Comparison of ENCODE assay signal across 30 cellular contexts in the genomic region with DNA sequence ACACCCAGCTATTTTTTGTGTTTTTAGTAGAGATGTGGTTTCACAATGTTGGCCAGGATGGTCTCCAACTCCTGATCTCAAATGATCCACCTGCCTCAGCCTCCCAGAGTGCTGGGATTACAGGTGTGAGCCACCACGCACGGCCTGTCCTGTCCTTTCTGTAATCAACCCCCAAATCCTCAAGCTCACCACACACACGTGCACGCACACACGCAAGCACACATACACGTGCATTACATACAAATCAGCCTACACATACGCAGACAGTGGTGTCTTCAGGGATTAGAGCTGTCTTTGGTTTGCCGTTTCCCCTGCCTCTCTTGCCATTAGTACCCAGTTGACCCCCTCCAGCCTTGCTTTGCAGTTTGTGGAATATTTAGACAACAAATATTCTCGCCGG. TPM values are rescaled to one million over a fixed set of nuclear protein-coding genes. Genes with fewer than 3 reads are reported as not detected.
DNase-seq lines count a peak whose midpoint lies in the region; FAIRE-seq and TF ChIP-seq lines count a peak whose summit lies in the region.
"Had no signal": no experiment of that assay in that cellular context is flagged by ENCODE, and none has a peak within 500 bp of the region (broad histone marks: within the 10 kb centered on the region; RNA-seq: fewer than 3 reads in every experiment).

No MANE protein-coding gene starts in this region.

- WGBS in H1 (ENCODE audit: extremely low coverage in 1 of 2, insufficient coverage in 1 of 2, insufficient read length in 1 of 2, insufficient replicate concordance in 2 of 2, low coverage in 1 of 2, low lambda C conversion rate in 2 of 2, missing lambda C conversion rate in 1 of 2), 2 experiments, result 89% methylated on average over 10 of the region's 10 CpGs; no CpG with 5 or more reads in 1 of the 2 experiments
- WGBS in esophagus muscularis mucosa, result 87% methylated on average over 10 of the region's 10 CpGs

- H3K4me2 ChIP-seq in H1 (ENCODE audit: insufficient read depth in 1 of 2, low read depth in 2 of 2, low read length in 2 of 2), result no peak overlapping the region
- H3K4me2 ChIP-seq: BLaER1 had no signal

- no peak overlapping the region for H2BK20ac ChIP-seq in H1 (ENCODE audit: low read length)

- H2BK12ac ChIP-seq in H1 (ENCODE audit: low read depth, low read length), result peak overlapping the region; percentile 68; the same call in 1 of the 2 replicates

- H4K20me1 ChIP-seq in H1 (replicated peaks in 1 of 2; ENCODE audit: control insufficient read depth in 1 of 2, insufficient read depth in 2 of 2, low read length in 2 of 2), result no peaks in the 10 kb centered on the region
- H4K20me1 ChIP-seq: BLaER1 had no signal

- POLR2A ChIA-PET in H1 (lab: Charles Lee; ENCODE audit: partially characterized antibody), result interaction anchor here (0.6 kb wide), 1 partner anchor 52 kb away, joined by 4 read pairs; no protein-coding TSS in a partner anchor

- intact Hi-C loops in esophagus muscularis mucosa (cut with DNase I), result no loop called here

- no peak overlapping the region for H3K9ac ChIP-seq in H1 (replicated peaks in 1 of 4; ENCODE audit: extremely low read depth in 1 of 4, low read depth in 3 of 4, low read length in 3 of 4)
- H3K9ac ChIP-seq: BLaER1 had no signal

- H3K36me3 Mint-ChIP-seq in osteocyte (ENCODE audit: unreplicated experiment), result no peaks in the 10 kb centered on the region
- H3K36me3 Mint-ChIP-seq: CD14-positive monocyte; CD4-positive, alpha-beta memory T cell; CD4-positive, CD25-positive, alpha-beta regulatory T cell; CD8-positive, alpha-beta memory T cell had no signal

- peaks cover 10 to 26% of the 10 kb centered on the region in 2 experiments; a peak in 3 of 4 replicates for H3K9me3 ChIP-seq in H1 (ENCODE audit: insufficient read depth in 2 of 2, low read depth in 1 of 2, low read length in 1 of 2)
- peaks cover 0 to 20% (median 9%) of the 10 kb centered on the region in 4 donors for H3K9me3 ChIP-seq in esophagus muscularis mucosa

- TF ChIP-seq RAD21 in H1 (IDR thresholded peaks at IDR 0.05 in 1 of 2, conservative IDR thresholded peaks at IDR 0.05 in 1 of 2; ENCODE audit: low read depth in 2 of 2, low read length in 2 of 2), result no peak

- H3K4me1 ChIP-seq in H1 (replicated peaks in 1 of 4; ENCODE audit: control insufficient read depth in 3 of 4, insufficient read depth in 4 of 4, low read length in 3 of 4) (peaks cover 0 to 2% (median 0%) of the 10 kb centered on the region in 4 experiments; a peak in 1 of 7 replicates), esophagus muscularis mucosa (no peaks in the 10 kb centered on the region)
- H3K4me1 ChIP-seq: BE2C, BLaER1 had no signal

- no peaks in the 10 kb centered on the region for H3K23me2 ChIP-seq in H1 (ENCODE audit: low read depth, low read length)

- H2AK5ac ChIP-seq in H1 (ENCODE audit: low read depth, low read length), result 0 out of 2 replicates have a peak overlapping the region, but pooled peaks have one; percentile 75

- H3K23ac ChIP-seq in H1 (ENCODE audit: insufficient read length), result no peak overlapping the region

- no peak overlapping the region for H4K8ac ChIP-seq in H1 (ENCODE audit: extremely low read depth, insufficient read depth, low read length)

- TF ChIP-seq EP300 in H1 (IDR thresholded peaks at IDR 0.05; ENCODE audit: borderline replicate concordance in 1 of 2, low read depth in 2 of 2, low read length in 2 of 2) (no peak), esophagus muscularis mucosa (IDR thresholded peaks at IDR 0.05) (no peak)

- H3K27ac Mint-ChIP-seq in osteocyte (ENCODE audit: unreplicated experiment), result no peak overlapping the region
- H3K27ac Mint-ChIP-seq: CD14-positive monocyte; CD4-positive, CD25-positive, alpha-beta regulatory T cell; CD8-positive, alpha-beta memory T cell had no signal

- no peak overlapping the region for H3K14ac ChIP-seq in H1 (ENCODE audit: insufficient read length)

- CTCF ChIA-PET in H1 (lab: Charles Lee; ENCODE audit: partially characterized antibody), result interaction anchor here (0.7 to 1.2 kb wide), 2 partner anchors 28 to 29 kb away, joined by 3 read pairs; no protein-coding TSS in a partner anchor

- peaks cover 5% of the 10 kb centered on the region for H3K9me3 Mint-ChIP-seq in osteocyte (ENCODE audit: unreplicated experiment)

- H3K4me3 ChIP-seq in H1 (ENCODE audit: extremely low read depth in 1 of 4, insufficient read depth in 2 of 4, low read depth in 3 of 4, low read length in 4 of 4) (no peak overlapping the region), esophagus muscularis mucosa (no peak overlapping the region)
- H3K4me3 ChIP-seq: BLaER1, GM12878 had no signal

- no peak overlapping the region for H2BK15ac ChIP-seq in H1 (ENCODE audit: low read length)

- H2BK120ac ChIP-seq in H1 (replicated peaks; ENCODE audit: low read depth, low read length), result no peak overlapping the region

- H3K4ac ChIP-seq in H1 (replicated peaks; ENCODE audit: insufficient read length, low read depth, low read length), result no peak overlapping the region

- H3K36me3 ChIP-seq in H1 (ENCODE audit: control insufficient read depth in 2 of 4, insufficient read depth in 4 of 4, low read length in 3 of 4) (peaks cover 0 to 8% (median 1%) of the 10 kb centered on the region in 4 experiments; a peak in 2 of 8 replicates), esophagus muscularis mucosa (no peaks in the 10 kb centered on the region)
- H3K36me3 ChIP-seq: BE2C, BLaER1 had no signal

- no peaks in the 10 kb centered on the region for H3K79me2 ChIP-seq in H1 (ENCODE audit: control insufficient read depth in 1 of 2, insufficient read depth in 2 of 2, low read length in 2 of 2)

- no peaks in the 10 kb centered on the region for H3K4me1 Mint-ChIP-seq in osteocyte (ENCODE audit: unreplicated experiment)
- H3K4me1 Mint-ChIP-seq: CD14-positive monocyte; CD4-positive, alpha-beta memory T cell; CD4-positive, CD25-positive, alpha-beta regulatory T cell; CD8-positive, alpha-beta memory T cell had no signal

- H3K56ac ChIP-seq in H1 (replicated peaks; ENCODE audit: insufficient read length, low read depth, low read length), result no peak overlapping the region

- H3K18ac ChIP-seq in H1 (ENCODE audit: extremely low read depth, low read length), result no peak overlapping the region

- peaks cover 15% of the 10 kb centered on the region for H3K27me3 Mint-ChIP-seq in osteocyte (ENCODE audit: unreplicated experiment)

- H3K4me3 Mint-ChIP-seq in osteocyte (ENCODE audit: unreplicated experiment), result no peak overlapping the region
- H3K4me3 Mint-ChIP-seq: CD14-positive monocyte; CD4-positive, alpha-beta memory T cell; CD4-positive, CD25-positive, alpha-beta regulatory T cell; CD8-positive, alpha-beta memory T cell had no signal

- no peak for TF ChIP-seq POLR2A in H1 (IDR thresholded peaks at IDR 0.05; ENCODE audit: control extremely low read depth in 1 of 2, low read depth in 2 of 2, low read length in 2 of 2)
- no peak for TF ChIP-seq POLR2A in esophagus muscularis mucosa (IDR thresholded peaks at IDR 0.05; ENCODE audit: low read depth)

- no peak overlapping the region for H4K91ac ChIP-seq in H1 (replicated peaks; ENCODE audit: insufficient read length, low read length)

- no peak overlapping the region for H4K5ac ChIP-seq in H1 (ENCODE audit: insufficient read length, low read depth, low read length)

- no peaks in the 10 kb centered on the region for H3K79me1 ChIP-seq in H1 (ENCODE audit: low read depth, low read length)

- TF ChIP-seq CTCF in H1 (IDR thresholded peaks at IDR 0.05; ENCODE audit: control extremely low read depth in 1 of 3, insufficient read depth in 1 of 3, low read depth in 1 of 3, low read length in 3 of 3) (no peak), esophagus muscularis mucosa (IDR thresholded peaks at IDR 0.05) (no peak), osteocyte (IDR thresholded peaks at IDR 0.05) (no peak)

- H2AFZ ChIP-seq in H1 (ENCODE audit: low read length), result no peak overlapping the region

- H2BK5ac ChIP-seq in H1 (ENCODE audit: low read depth, low read length), result no peak overlapping the region

- no peaks in the 10 kb centered on the region for H3K27me3 ChIP-seq in H1 (replicated peaks in 1 of 4; ENCODE audit: control insufficient read depth in 3 of 4, extremely low read depth in 1 of 4, insufficient read depth in 3 of 4, low read length in 3 of 4)
- H3K27me3 ChIP-seq in esophagus muscularis mucosa, result peaks cover 0 to 59% (median 0%) of the 10 kb centered on the region in 4 donors
- H3K27me3 ChIP-seq: BLaER1 had no signal

- FAIRE-seq in H1 (lab: Jason Lieb, UNC), result no peak
- FAIRE-seq: A204.1, GM12878, GM12892, GM18507 had no signal

- H3K27ac ChIP-seq in H1 (ENCODE audit: low read depth, low read length), result no peak overlapping the region
- no peak overlapping the region for H3K27ac ChIP-seq in esophagus muscularis mucosa (replicated peaks in 1 of 4)
- H3K27ac ChIP-seq: BLaER1 had no signal

- DNase-seq in H1 (ENCODE audit: low read depth in 1 of 2, low spot score in 2 of 2) (no peak), esophagus muscularis mucosa (ENCODE audit: extremely low spot score) (peak; percentile 91), osteocyte (ENCODE audit: extremely low spot score, unreplicated experiment) (peak; percentile 36), inferior parietal cortex (ENCODE audit: extremely low spot score) (no peak)
- no peak for DNase-seq in stimulated activated CD4-positive, alpha-beta T cell treated with anti-CD3 and anti-CD28 coated beads, Interleukin-2, amount 100 ng/mL, for 24 hours
- DNase-seq: 8988T; ACHN; BE2C; C1 segment of cervical spinal cord; CD4-positive, alpha-beta memory T cell; CD4-positive, CD25-positive, alpha-beta regulatory T cell; CD8-positive, alpha-beta memory T cell; COR-L47; DMS 273 treated with DMSO at 0.1 percent for 48 hours; DMS153; DMS53; DMS79; DND-41; EL; GDM1 had no signal

RNA-seq across cellular contexts. Expression of a gene that starts 6.5 kb away (rescaled TPM):
- total RNA-seq in H1 (2021; fragmentation: NEBNext Ultra II Directional; extraction: Animal tissue kit (Norgen Biotek cat#: 25700)), result 1.3 and 1.6 TPM in 2 replicates
- 2.1 and 2.2 TPM in 2 replicates for polyA plus RNA-seq in H1 (2011; rRNA removed)
- 2.5 TPM for polyA plus RNA-seq in H1 (2011; cell fraction: cytosol; rRNA removed)
- polyA plus RNA-seq in H1 (2011; cell fraction: nucleus; rRNA removed), result 3.9 TPM
- polyA plus RNA-seq in H1 (2012, experiment 1 of 2), result 1.2 to 1.5 TPM (median 1.4 TPM) in 4 replicates
- 0.66 TPM for polyA plus RNA-seq in H1 (2012, experiment 2 of 2)
- 0.06 TPM for polyA plus RNA-seq in H1 (2013, experiment 1 of 2)
- 0.07 TPM for polyA plus RNA-seq in H1 (2013, experiment 2 of 2)
- 0.71 and 1.6 TPM in 2 replicates for polyA minus RNA-seq in H1 (2011; rRNA and poly(A)+ RNA removed)
- 0.95 TPM for polyA minus RNA-seq in H1 (2011; cell fraction: cytosol; rRNA and poly(A)+ RNA removed)
- 1.00 TPM for polyA minus RNA-seq in H1 (2011; cell fraction: nucleus; rRNA and poly(A)+ RNA removed)
- total RNA-seq in esophagus muscularis mucosa (not detected), osteocyte (not detected in 2 replicates)
- total RNA-seq: A673; CD4-positive, alpha-beta memory T cell; CD4-positive, CD25-positive, alpha-beta regulatory T cell; CD8-positive, alpha-beta memory T cell; Daoy; G401; GM12878 had no signal
- polyA plus RNA-seq: AG04450; CD14-positive monocyte; CD4-positive, alpha-beta memory T cell; CD4-positive, CD25-positive, alpha-beta regulatory T cell; CD8-positive, alpha-beta memory T cell; GM12878 had no signal

RNA-seq across cellular contexts. Expression of a gene that starts 30.3 kb away (rescaled TPM):
- total RNA-seq in H1 (2021; fragmentation: NEBNext Ultra II Directional; extraction: Animal tissue kit (Norgen Biotek cat#: 25700)), result 3.1 and 3.7 TPM in 2 replicates
- polyA plus RNA-seq in H1 (2011; rRNA removed), result 2.3 and 2.6 TPM in 2 replicates
- 5.3 TPM for polyA plus RNA-seq in H1 (2011; cell fraction: cytosol; rRNA removed)
- polyA plus RNA-seq in H1 (2011; cell fraction: nucleus; rRNA removed), result 47.6 TPM
- 6.5 to 8.6 TPM (median 8.0 TPM) in 4 replicates for polyA plus RNA-seq in H1 (2012, experiment 1 of 2)
- polyA plus RNA-seq in H1 (2012, experiment 2 of 2), result 1.1 TPM
- not detected for polyA plus RNA-seq in H1 (2013, experiment 1 of 2)
- 0.18 TPM for polyA plus RNA-seq in H1 (2013, experiment 2 of 2)
- 0.60 and 0.83 TPM in 2 replicates for polyA minus RNA-seq in H1 (2011; rRNA and poly(A)+ RNA removed)
- polyA minus RNA-seq in H1 (2011; cell fraction: cytosol; rRNA and poly(A)+ RNA removed), result not detected
- 7.2 TPM for polyA minus RNA-seq in H1 (2011; cell fraction: nucleus; rRNA and poly(A)+ RNA removed)
- total RNA-seq in esophagus muscularis mucosa (not detected), osteocyte (not detected in 2 replicates)
- total RNA-seq: A673; CD4-positive, alpha-beta memory T cell; CD4-positive, CD25-positive, alpha-beta regulatory T cell; CD8-positive, alpha-beta memory T cell; Daoy; G401; GM12878 had no signal
- polyA plus RNA-seq: AG04450; CD14-positive monocyte; CD4-positive, alpha-beta memory T cell; CD4-positive, CD25-positive, alpha-beta regulatory T cell; CD8-positive, alpha-beta memory T cell; GM12878 had no signal

Comparison
In these comparisons a context has a peak if more than half of its experiments do, and no peak if none do; other contexts are left out.
1. DNase-seq: peak in esophagus muscularis mucosa (single experiment) and osteocyte (single experiment); none in H1 (0 of 2), inferior parietal cortex (single experiment) and stimulated activated CD4-positive, alpha-beta T cell treated with anti-CD3 and anti-CD28 coated beads, Interleukin-2, amount 100 ng/mL, for 24 hours (0 of 2).